In the genomic region with DNA sequence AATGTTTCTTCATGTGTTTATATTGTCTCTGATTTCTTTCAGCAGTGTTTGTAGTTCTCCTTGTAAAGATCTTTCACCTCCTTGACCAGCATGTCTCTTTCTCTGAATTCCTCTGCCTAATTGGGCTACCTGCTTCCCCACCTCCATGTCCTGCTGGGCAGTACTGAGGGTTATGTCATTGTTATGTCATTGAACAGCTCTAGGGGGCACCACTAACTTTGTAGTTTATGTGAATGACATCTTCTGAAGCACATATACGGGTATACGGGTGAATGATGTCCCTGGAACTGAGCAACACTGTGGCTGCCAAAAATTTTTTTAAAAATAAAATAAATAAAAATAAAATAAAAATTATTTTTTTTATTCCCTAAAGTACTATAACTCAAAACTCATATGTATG, we compare ENCODE assay signal across 9 cellular contexts. TPM values are rescaled to one million over a fixed set of nuclear protein-coding genes. Genes with fewer than 3 reads are reported as not detected.
DNase-seq lines count a peak whose midpoint lies in the region; ATAC-seq and TF ChIP-seq lines count a peak whose summit lies in the region.
"Had no signal": no experiment of that assay in that cellular context is flagged by ENCODE, and none has a peak within 500 bp of the region (broad histone marks: within the 10 kb centered on the region; RNA-seq: fewer than 3 reads in every experiment).

No MANE protein-coding gene starts in this region.

- ATAC-seq in GM19395 (IDR thresholded peaks at IDR 0.05; ENCODE audit: unreplicated experiment) (peak; percentile 34), GM18517 (IDR thresholded peaks at IDR 0.05; ENCODE audit: unreplicated experiment) (no peak), HG02840 (IDR thresholded peaks at IDR 0.05; ENCODE audit: low FRiP score, unreplicated experiment) (no peak), HG03135 (IDR thresholded peaks at IDR 0.05; ENCODE audit: unreplicated experiment) (no peak)

- intact Hi-C loops in activated CD4-positive, alpha-beta T cell treated with anti-CD3 and anti-CD28 coated beads, Interleukin-2, amount 10 ng/mL, durations not matched to agents 24 days and 14 days (cut with micrococcal nuclease), result no loop called here

- H3K9me3 Mint-ChIP-seq in activated CD4-positive, alpha-beta T cell treated with anti-CD3 and anti-CD28 coated beads, Interleukin-2, amount 10 ng/mL, durations not matched to agents 24 days and 14 days, result no peaks in the 10 kb centered on the region

- no peak overlapping the region for H3K4me3 Mint-ChIP-seq in activated CD4-positive, alpha-beta T cell treated with anti-CD3 and anti-CD28 coated beads, Interleukin-2, amount 10 ng/mL, durations not matched to agents 24 days and 14 days

- no peaks in the 10 kb centered on the region for H3K36me3 Mint-ChIP-seq in activated CD4-positive, alpha-beta T cell treated with anti-CD3 and anti-CD28 coated beads, Interleukin-2, amount 10 ng/mL, durations not matched to agents 24 days and 14 days (ENCODE audit: low read depth)

- H3K27ac Mint-ChIP-seq in activated CD4-positive, alpha-beta T cell treated with anti-CD3 and anti-CD28 coated beads, Interleukin-2, amount 10 ng/mL, durations not matched to agents 24 days and 14 days, result no peak overlapping the region

- H3K4me3 ChIP-seq in AG10803 (ENCODE audit: low read length), result no peak overlapping the region
- H3K4me3 ChIP-seq: thyroid gland had no signal

- no peak for DNase-seq in AG10803 (ENCODE audit: low read depth)
- DNase-seq in NAMALWA (ENCODE audit: low spot score), result peak; percentile 32
- DNase-seq in fibroblast of gingiva (ENCODE audit: low read depth), result peak; percentile 2
- DNase-seq in activated CD4-positive, alpha-beta T cell treated with anti-CD3 and anti-CD28 coated beads, Interleukin-2, amount 10 ng/mL, durations not matched to agents 24 days and 14 days, result no peak
- DNase-seq: thyroid gland had no signal

- no peaks in the 10 kb centered on the region for H3K27me3 Mint-ChIP-seq in activated CD4-positive, alpha-beta T cell treated with anti-CD3 and anti-CD28 coated beads, Interleukin-2, amount 10 ng/mL, durations not matched to agents 24 days and 14 days

- no peaks in the 10 kb centered on the region for H3K4me1 Mint-ChIP-seq in activated CD4-positive, alpha-beta T cell treated with anti-CD3 and anti-CD28 coated beads, Interleukin-2, amount 10 ng/mL, durations not matched to agents 24 days and 14 days

- TF ChIP-seq CTCF in AG10803 (conservative IDR thresholded peaks at IDR 0.05; ENCODE audit: low read length), result peak; percentile 25; the same call in 1 of the 2 replicates

RNA-seq across cellular contexts. Expression of a gene that starts 16.9 kb away (rescaled TPM):
- total RNA-seq in activated CD4-positive, alpha-beta T cell treated with anti-CD3 and anti-CD28 coated beads, Interleukin-2, amount 10 ng/mL, durations not matched to agents 24 days and 14 days, result not detected in 2 replicates

Comparison
In these comparisons a context has a peak if more than half of its experiments do, and no peak if none do; other contexts are left out.
1. DNase-seq: peak in NAMALWA (single experiment) and fibroblast of gingiva (single experiment); none in AG10803 (single experiment) and activated CD4-positive, alpha-beta T cell treated with anti-CD3 and anti-CD28 coated beads, Interleukin-2, amount 10 ng/mL, durations not matched to agents 24 days and 14 days (single experiment).